8 cellular contexts compared by ENCODE assay signal in genomic region chr7:41942468-41943097, GRCh38.
A peak's percentile ranks its signal among the peaks of the same experiment; 100 is the strongest.
DNase-seq lines count a peak whose midpoint lies in the region; ATAC-seq, FAIRE-seq and TF ChIP-seq lines count a peak whose summit lies in the region.

No MANE protein-coding gene starts in this region.

- no peaks in the 10 kb centered on the region for H4K20me1 ChIP-seq in GM23248 (ENCODE audit: insufficient read depth)

- no peaks in the 10 kb centered on the region for H3F3A ChIP-seq in GM23248 (ENCODE audit: insufficient read depth)

- POLR2A ChIA-PET in AG04450 (lab: Yijun Ruan, JAX), result interaction anchor here (1.0 to 1.4 kb wide), 3 partner anchors 13 to 889 kb away, joined by 3 to 9 read pairs (median 3); no protein-coding TSS in a partner anchor

- DNase-seq in AG04450 (ENCODE audit: low read depth, low spot score) (peak; percentile 55), GM23248 (no peak), kidney tubule cell (ENCODE audit: low spot score) (peak; percentile 57), urothelium cell line (ENCODE audit: low spot score) (peak; percentile 51), AG20443 (ENCODE audit: low spot score) (no peak)
- no peak for DNase-seq in central memory CD4-positive, alpha-beta T cell

- no peaks in the 10 kb centered on the region for H3K9me2 ChIP-seq in GM23248 (ENCODE audit: insufficient read depth)

- peaks cover 8% of the 10 kb centered on the region for H3K4me1 ChIP-seq in GM23248 (ENCODE audit: insufficient read depth)

- H3K27me3 ChIP-seq in AG04450 (ENCODE audit: control insufficient read depth, insufficient read depth, low read length) (no peaks in the 10 kb centered on the region), GM23248 (replicated peaks; ENCODE audit: insufficient read depth) (no peaks in the 10 kb centered on the region)

- peak overlapping the region; percentile 53 for H3K4me3 ChIP-seq in AG04450 (ENCODE audit: low read depth, low read length)
- peak overlapping the region; percentile 49; the same call in 1 of the 2 replicates for H3K4me3 ChIP-seq in GM23248

- H3K4me2 ChIP-seq in GM23248 (ENCODE audit: unreplicated experiment), result peak overlapping the region; percentile 46

- H2AFZ ChIP-seq in GM23248, result peak overlapping the region; percentile 51

- TF ChIP-seq CTCF in AG04450 (IDR thresholded peaks at IDR 0.05; ENCODE audit: low read depth, low read length), result no peak

- FAIRE-seq in urothelium cell line (lab: Jason Lieb, UNC), result peak; percentile 9

- CTCF ChIA-PET in AG04450 (lab: Charles Lee), result interaction anchor here (0.5 to 7.7 kb wide), 42 partner anchors 9 to 1010 kb away, joined by 3 to 118 read pairs (median 4); no protein-coding TSS in a partner anchor

- no peaks in the 10 kb centered on the region for H3K79me2 ChIP-seq in GM23248 (ENCODE audit: insufficient read depth)

- no peaks in the 10 kb centered on the region for H3K36me3 ChIP-seq in GM23248 (ENCODE audit: low read depth)

- no peak overlapping the region for H3K9ac ChIP-seq in GM23248

- ATAC-seq in SK-N-SH treated with all-trans-retinoic acid at 6 μM for 48 hours (peak; percentile 60), HG03025 (IDR thresholded peaks at IDR 0.05; ENCODE audit: low FRiP score, unreplicated experiment) (no peak)

- H3K27ac ChIP-seq in AG04450 (ENCODE audit: low read depth, low read length), result peak overlapping the region; percentile 87
- H3K27ac ChIP-seq in GM23248, result no peak overlapping the region

- in situ Hi-C loops in GM23248 (cut with MboI), result loop anchor here (10.0 kb wide), 1 partner anchor 892 kb away; no protein-coding TSS in a partner anchor

- H3K9me3 ChIP-seq in AG04450 (ENCODE audit: control insufficient read depth, insufficient read depth, low read length) (no peaks in the 10 kb centered on the region), GM23248 (ENCODE audit: low read depth) (no peaks in the 10 kb centered on the region)

- WGBS in GM23248 (ENCODE audit: low coverage in 1 of 2, low lambda C conversion rate in 2 of 2, missing lambda C conversion rate in 2 of 2), 2 experiments, result 78 to 79% methylated on average over 23 of the region's 23 CpGs

TF ChIP-seq in SK-N-SH treated with all-trans-retinoic acid at 6 μM for 48 hours, 23 proteins besides CTCF, POLR2A, EP300 and RAD21:
- TF ChIP-seq CSDC2 (CRISPR knock-in tag; IDR thresholded peaks at IDR 0.05), result no peak
- TF ChIP-seq TCF4 (CRISPR knock-in tag; IDR thresholded peaks at IDR 0.05; ENCODE audit: borderline replicate concordance), result no peak
- no peak for TF ChIP-seq BACH2 (CRISPR knock-in tag; IDR thresholded peaks at IDR 0.05; ENCODE audit: borderline replicate concordance)
- no peak for TF ChIP-seq PPARA (CRISPR knock-in tag; IDR thresholded peaks at IDR 0.05; ENCODE audit: borderline replicate concordance)
- TF ChIP-seq ZNF70 (CRISPR knock-in tag; IDR thresholded peaks at IDR 0.05), result no peak
- TF ChIP-seq ZNF8 (CRISPR knock-in tag; IDR thresholded peaks at IDR 0.05), result no peak
- TF ChIP-seq OSR1 (CRISPR knock-in tag; IDR thresholded peaks at IDR 0.05), result no peak
- no peak for TF ChIP-seq CREB5 (CRISPR knock-in tag; IDR thresholded peaks at IDR 0.05; ENCODE audit: low read depth)
- no peak for TF ChIP-seq RARB (CRISPR knock-in tag; IDR thresholded peaks at IDR 0.05)
- no peak for TF ChIP-seq ESRRG (CRISPR knock-in tag; IDR thresholded peaks at IDR 0.05)
- TF ChIP-seq GLIS3 (CRISPR knock-in tag; IDR thresholded peaks at IDR 0.05), result no peak

Comparison
In these comparisons a context has a peak if more than half of its experiments do, and no peak if none do; other contexts are left out.
1. DNase-seq: peak in AG04450 (single experiment), kidney tubule cell (single experiment) and urothelium cell line (single experiment); none in GM23248 (single experiment), AG20443 (single experiment) and central memory CD4-positive, alpha-beta T cell (single experiment).